In the genomic region with DNA sequence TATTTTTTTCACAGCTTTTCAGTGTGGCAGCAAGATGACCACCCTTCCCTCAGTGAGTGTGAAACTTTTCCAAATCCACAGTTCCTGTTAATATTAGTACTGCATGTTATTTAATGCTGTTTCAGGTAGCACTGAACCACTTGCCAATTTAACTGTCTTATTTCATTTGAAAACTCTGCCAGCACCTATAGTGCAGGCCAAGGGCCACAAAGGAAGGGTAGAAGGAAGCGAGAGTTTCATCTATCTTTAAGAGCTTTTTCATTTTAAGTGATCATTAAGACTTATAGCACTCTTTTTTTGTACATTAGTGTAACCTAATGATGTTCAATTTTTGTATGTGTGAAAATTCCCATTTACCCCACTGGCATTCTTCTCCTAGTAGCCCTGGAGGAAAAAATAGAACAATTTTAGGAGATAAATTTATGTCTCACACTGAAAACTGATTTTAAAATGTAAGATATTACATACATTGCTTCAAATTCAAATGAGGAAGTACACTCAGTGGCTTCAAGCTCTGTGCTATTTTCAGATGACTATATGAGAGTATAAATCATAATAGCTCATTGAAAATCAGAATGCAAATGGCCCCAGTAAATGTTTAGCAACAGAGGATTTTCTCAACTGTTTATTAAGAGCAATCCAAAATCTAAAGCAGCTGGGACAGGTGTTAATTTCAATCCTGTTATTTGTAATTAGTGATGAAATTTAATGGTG, we compare ENCODE assay signal across 14 cellular contexts.
DNase-seq lines count a peak whose midpoint lies in the region; ATAC-seq lines count a peak whose summit lies in the region.
"Had no signal": no experiment of that assay in that cellular context is flagged by ENCODE, and none has a peak within 500 bp of the region (broad histone marks: within the 10 kb centered on the region; RNA-seq: fewer than 3 reads in every experiment).

No MANE protein-coding gene starts in this region.

- no peak for DNase-seq in stimulated activated naive B cell treated with anti-CD40 and anti-IgM and Interleukin-4, amounts not matched to agents 10 μg/mL and 1 μg/mL and 100 μg/mL, for 72 hours
- DNase-seq in DMS153 (lab: John Stamatoyannopoulos, UW): no peak
- no peak for DNase-seq in NCI-H524 treated with DMSO at 0.1 percent for 48 hours (lab: John Stamatoyannopoulos, UW)
- DNase-seq: activated CD8-positive, alpha-beta T cell treated with anti-CD3 and anti-CD28 coated beads, Interleukin-2, amount 10 ng/mL, durations not matched to agents 7 days and 5 days; CD4-positive, CD25-positive, alpha-beta regulatory T cell; NCI-H1092; right cardiac atrium; SK-N-SH; thyroid gland had no signal

- no peak overlapping the region for H3K27ac Mint-ChIP-seq in stimulated activated naive B cell treated with anti-CD40 and anti-IgM and Interleukin-4, amounts not matched to agents 10 μg/mL and 1 μg/mL and 100 μg/mL, for 72 hours
- H3K27ac Mint-ChIP-seq: activated CD8-positive, alpha-beta T cell treated with anti-CD3 and anti-CD28 coated beads, Interleukin-2, amount 10 ng/mL, durations not matched to agents 7 days and 5 days; CD4-positive, CD25-positive, alpha-beta regulatory T cell; memory B cell had no signal

- no peaks in the 10 kb centered on the region for H3K36me3 Mint-ChIP-seq in stimulated activated naive B cell treated with anti-CD40 and anti-IgM and Interleukin-4, amounts not matched to agents 10 μg/mL and 1 μg/mL and 100 μg/mL, for 72 hours
- H3K36me3 Mint-ChIP-seq: CD4-positive, CD25-positive, alpha-beta regulatory T cell; memory B cell had no signal

- H3K4me1 Mint-ChIP-seq in stimulated activated naive B cell treated with anti-CD40 and anti-IgM and Interleukin-4, amounts not matched to agents 10 μg/mL and 1 μg/mL and 100 μg/mL, for 72 hours: peaks cover 1 to 6% of the 10 kb centered on the region in 2 donors
- H3K4me1 Mint-ChIP-seq: CD4-positive, CD25-positive, alpha-beta regulatory T cell had no signal

- no peak overlapping the region for H3K4me3 Mint-ChIP-seq in stimulated activated naive B cell treated with anti-CD40 and anti-IgM and Interleukin-4, amounts not matched to agents 10 μg/mL and 1 μg/mL and 100 μg/mL, for 72 hours
- H3K4me3 Mint-ChIP-seq: activated CD8-positive, alpha-beta T cell treated with anti-CD3 and anti-CD28 coated beads, Interleukin-2, amount 10 ng/mL, durations not matched to agents 7 days and 5 days; CD4-positive, CD25-positive, alpha-beta regulatory T cell; memory B cell had no signal

- H3K27me3 Mint-ChIP-seq in stimulated activated naive B cell treated with anti-CD40 and anti-IgM and Interleukin-4, amounts not matched to agents 10 μg/mL and 1 μg/mL and 100 μg/mL, for 72 hours: no peaks in the 10 kb centered on the region
- H3K27me3 Mint-ChIP-seq: CD4-positive, CD25-positive, alpha-beta regulatory T cell; memory B cell had no signal

- no peaks in the 10 kb centered on the region for H3K9me3 Mint-ChIP-seq in stimulated activated naive B cell treated with anti-CD40 and anti-IgM and Interleukin-4, amounts not matched to agents 10 μg/mL and 1 μg/mL and 100 μg/mL, for 72 hours
- H3K9me3 Mint-ChIP-seq: memory B cell had no signal

- peak; percentile 68 for ATAC-seq in GM19043 (IDR thresholded peaks at IDR 0.05; ENCODE audit: low read depth, unreplicated experiment)
- peak; percentile 73 for ATAC-seq in GM21737 (IDR thresholded peaks at IDR 0.05; ENCODE audit: unreplicated experiment)
- peak; percentile 78 for ATAC-seq in HG03175 (IDR thresholded peaks at IDR 0.05; ENCODE audit: unreplicated experiment)
- peak; percentile 46 to 59 for ATAC-seq in stimulated activated naive B cell treated with anti-CD40 and anti-IgM and Interleukin-4, amounts not matched to agents 10 μg/mL and 1 μg/mL and 100 μg/mL, for 72 hours (replicated peaks)
- ATAC-seq in GM18519 (IDR thresholded peaks at IDR 0.05; ENCODE audit: low FRiP score, unreplicated experiment): no peak
- ATAC-seq: activated CD8-positive, alpha-beta T cell treated with anti-CD3 and anti-CD28 coated beads, Interleukin-2, amount 10 ng/mL, durations not matched to agents 7 days and 5 days; right cardiac atrium had no signal
